In the genomic region with DNA sequence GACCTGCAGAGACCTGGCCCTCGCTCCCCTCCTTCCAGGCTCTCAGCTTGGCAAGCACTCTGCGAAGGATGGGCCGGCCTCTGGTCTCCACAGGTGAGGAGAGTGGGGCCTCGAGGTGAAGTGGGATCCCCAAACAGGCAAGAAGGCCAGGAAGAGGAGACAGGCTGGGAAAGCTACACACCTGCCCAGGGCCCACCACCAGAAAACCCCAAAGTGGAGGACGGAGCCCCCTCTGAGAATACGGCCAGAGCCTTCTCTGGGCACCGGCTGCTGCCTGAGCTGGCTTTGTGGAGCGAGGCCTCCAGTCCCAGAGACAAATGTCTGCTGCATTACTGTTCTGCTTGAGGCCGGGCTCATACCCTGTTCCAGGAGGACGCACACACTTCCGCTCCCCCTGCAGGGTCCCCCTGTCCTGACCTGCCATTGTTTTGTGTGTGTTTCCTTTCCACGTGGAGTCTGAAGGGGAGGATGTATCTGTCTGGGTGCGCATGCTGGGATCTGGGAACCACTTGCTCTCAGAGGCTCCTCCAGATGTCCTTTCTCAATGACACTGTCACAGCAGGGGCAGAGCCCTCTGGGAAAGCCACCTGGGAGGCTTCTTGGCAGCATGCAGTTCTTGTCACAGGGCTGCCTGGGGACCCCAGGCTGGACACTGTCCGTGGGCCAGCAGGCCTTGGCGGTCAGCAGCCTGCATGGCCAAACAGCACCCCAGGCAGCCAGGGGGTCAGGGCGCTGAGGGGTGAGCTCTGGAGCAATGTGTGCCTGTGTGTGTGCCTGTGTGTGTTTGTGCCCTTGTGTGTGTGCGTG, we compare ENCODE assay signal across 16 cellular contexts. TPM values are rescaled to one million over a fixed set of nuclear protein-coding genes. Genes with fewer than 3 reads are reported as not detected.
DNase-seq lines count a peak whose midpoint lies in the region; ATAC-seq and TF ChIP-seq lines count a peak whose summit lies in the region.
"Had no signal": no experiment of that assay in that cellular context is flagged by ENCODE, and none has a peak within 500 bp of the region (broad histone marks: within the 10 kb centered on the region; RNA-seq: fewer than 3 reads in every experiment).

No MANE protein-coding gene starts in this region.

- H3K36me3 ChIP-seq in SK-N-SH (replicated peaks in 1 of 2; ENCODE audit: control insufficient read depth in 1 of 2, insufficient read depth in 2 of 2, low read length in 1 of 2) (no peaks in the 10 kb centered on the region), upper lobe of right lung (no peaks in the 10 kb centered on the region)
- H3K36me3 ChIP-seq: stomach had no signal

- peak; percentile 52 for ATAC-seq in upper lobe of right lung
- ATAC-seq in foreskin keratinocyte: no peak
- no peak for ATAC-seq in GM19395 (IDR thresholded peaks at IDR 0.05; ENCODE audit: unreplicated experiment)
- ATAC-seq: activated CD8-positive, alpha-beta T cell treated with anti-CD3 and anti-CD28 coated beads, Interleukin-2, amount 10 ng/mL, durations not matched to agents 7 days and 5 days had no signal

- intact Hi-C loops in upper lobe of right lung (cut with DNase I): no loop called here

- H2AFZ ChIP-seq in SK-N-SH (ENCODE audit: low read depth): no peak overlapping the region

- TF ChIP-seq CTCF in SK-N-SH (IDR thresholded peaks at IDR 0.05): no peak
- no peak for TF ChIP-seq CTCF in upper lobe of right lung (IDR thresholded peaks at IDR 0.05)
- TF ChIP-seq CTCF in foreskin keratinocyte (conservative IDR thresholded peaks at IDR 0.05): no peak

- H3F3A ChIP-seq in SK-N-SH (replicated peaks; ENCODE audit: insufficient read depth): peaks cover 4% of the 10 kb centered on the region

- H3K27ac ChIP-seq in SK-N-SH (ENCODE audit: low read depth in 2 of 2, low read length in 1 of 2): peak overlapping the region in 1 of 2 experiments; percentile 6; a peak in 1 of 4 replicates
- H3K27ac ChIP-seq in upper lobe of right lung: no peak overlapping the region
- no peak overlapping the region for H3K27ac ChIP-seq in foreskin keratinocyte
- H3K27ac ChIP-seq: stomach had no signal

- 0 out of 2 replicates have a peak overlapping the region, but pooled peaks have one; percentile 20 for H3K4me2 ChIP-seq in SK-N-SH

- WGBS in SK-N-SH (ENCODE audit: low lambda C conversion rate): 92% methylated on average over 15 of the region's 17 CpGs

- TF ChIP-seq RAD21 in SK-N-SH (IDR thresholded peaks at IDR 0.05; ENCODE audit: low read length): no peak

- CTCF ChIA-PET in SK-N-SH (lab: Yijun Ruan, JAX): interaction anchor here (0.6 to 4.3 kb wide), 7 partner anchors 10 to 192 kb away, joined by 3 to 22 read pairs (median 7); a partner anchor contains a TSS

- no peaks in the 10 kb centered on the region for H3K9me3 ChIP-seq in SK-N-SH
- H3K9me3 ChIP-seq in upper lobe of right lung: no peaks in the 10 kb centered on the region
- H3K9me3 ChIP-seq: stomach had no signal

- DNase-seq in NCI-H524 (lab: John Stamatoyannopoulos, UW) (peak; percentile 8 to 49), NCI-H524 treated with DMSO at 0.1 percent for 48 hours (lab: John Stamatoyannopoulos, UW) (no peak), SK-N-SH (peak; percentile 71), left kidney (ENCODE audit: low read depth, low spot score) (peak; percentile 89), upper lobe of right lung (peak; percentile 64), foreskin keratinocyte (no peak), HuH-7 (ENCODE audit: low spot score) (no peak)
- DNase-seq: activated CD8-positive, alpha-beta T cell treated with anti-CD3 and anti-CD28 coated beads, Interleukin-2, amount 10 ng/mL, durations not matched to agents 7 days and 5 days; activated naive CD8-positive, alpha-beta T cell treated with anti-CD3 and anti-CD28 coated beads, Interleukin-2, amount 10 ng/mL, durations not matched to agents 7 days and 5 days; foreskin melanocyte; NCI-H1694 treated with DMSO at 0.1 percent for 48 hours; NCI-H748 treated with DMSO at 0.1 percent for 48 hours; stomach had no signal

- H3K27me3 ChIP-seq in SK-N-SH (ENCODE audit: insufficient read depth) (no peaks in the 10 kb centered on the region), upper lobe of right lung (no peaks in the 10 kb centered on the region), foreskin keratinocyte (peaks cover 33% of the 10 kb centered on the region)

- no peak overlapping the region for H3K9ac ChIP-seq in SK-N-SH

- H4K20me1 ChIP-seq in SK-N-SH (ENCODE audit: insufficient read depth): no peaks in the 10 kb centered on the region

- TF ChIP-seq EP300 in SK-N-SH (IDR thresholded peaks at IDR 0.05; ENCODE audit: borderline replicate concordance in 1 of 2, low read depth in 1 of 2, low read length in 1 of 2): no peak

- H3K4me1 ChIP-seq in SK-N-SH (ENCODE audit: control insufficient read depth in 1 of 2, insufficient read depth in 2 of 2, low read depth in 1 of 2, low read length in 1 of 2) (peaks cover 17 to 37% of the 10 kb centered on the region in 2 experiments; a peak in 3 of 4 replicates), upper lobe of right lung (peaks cover 4% of the 10 kb centered on the region), foreskin keratinocyte (no peaks in the 10 kb centered on the region)

- POLR2A ChIA-PET in SK-N-SH (lab: Yijun Ruan, JAX): no interaction called here

- H3K79me2 ChIP-seq in SK-N-SH (ENCODE audit: insufficient read depth): no peaks in the 10 kb centered on the region

- no peaks in the 10 kb centered on the region for H3K9me2 ChIP-seq in SK-N-SH

- H3K4me3 ChIP-seq in SK-N-SH (ENCODE audit: low read depth in 2 of 2, low read length in 1 of 2) (no peak overlapping the region), upper lobe of right lung (no peak overlapping the region)
- H3K4me3 ChIP-seq: stomach had no signal

TF ChIP-seq in SK-N-SH, 30 proteins besides CTCF, POLR2A, EP300 and RAD21:
- TF ChIP-seq MXI1 (IDR thresholded peaks at IDR 0.05; ENCODE audit: low read depth, low read length) (peak; percentile 88), YY1 (IDR thresholded peaks at IDR 0.05; ENCODE audit: low read depth) (no peak), FOSL2 (IDR thresholded peaks at IDR 0.05; ENCODE audit: borderline replicate concordance, low read depth) (no peak), RCOR1 (IDR thresholded peaks at IDR 0.05; ENCODE audit: low read length) (peak; percentile 7; the same call in 1 of the 2 replicates)
- TF ChIP-seq, protein P1, sequence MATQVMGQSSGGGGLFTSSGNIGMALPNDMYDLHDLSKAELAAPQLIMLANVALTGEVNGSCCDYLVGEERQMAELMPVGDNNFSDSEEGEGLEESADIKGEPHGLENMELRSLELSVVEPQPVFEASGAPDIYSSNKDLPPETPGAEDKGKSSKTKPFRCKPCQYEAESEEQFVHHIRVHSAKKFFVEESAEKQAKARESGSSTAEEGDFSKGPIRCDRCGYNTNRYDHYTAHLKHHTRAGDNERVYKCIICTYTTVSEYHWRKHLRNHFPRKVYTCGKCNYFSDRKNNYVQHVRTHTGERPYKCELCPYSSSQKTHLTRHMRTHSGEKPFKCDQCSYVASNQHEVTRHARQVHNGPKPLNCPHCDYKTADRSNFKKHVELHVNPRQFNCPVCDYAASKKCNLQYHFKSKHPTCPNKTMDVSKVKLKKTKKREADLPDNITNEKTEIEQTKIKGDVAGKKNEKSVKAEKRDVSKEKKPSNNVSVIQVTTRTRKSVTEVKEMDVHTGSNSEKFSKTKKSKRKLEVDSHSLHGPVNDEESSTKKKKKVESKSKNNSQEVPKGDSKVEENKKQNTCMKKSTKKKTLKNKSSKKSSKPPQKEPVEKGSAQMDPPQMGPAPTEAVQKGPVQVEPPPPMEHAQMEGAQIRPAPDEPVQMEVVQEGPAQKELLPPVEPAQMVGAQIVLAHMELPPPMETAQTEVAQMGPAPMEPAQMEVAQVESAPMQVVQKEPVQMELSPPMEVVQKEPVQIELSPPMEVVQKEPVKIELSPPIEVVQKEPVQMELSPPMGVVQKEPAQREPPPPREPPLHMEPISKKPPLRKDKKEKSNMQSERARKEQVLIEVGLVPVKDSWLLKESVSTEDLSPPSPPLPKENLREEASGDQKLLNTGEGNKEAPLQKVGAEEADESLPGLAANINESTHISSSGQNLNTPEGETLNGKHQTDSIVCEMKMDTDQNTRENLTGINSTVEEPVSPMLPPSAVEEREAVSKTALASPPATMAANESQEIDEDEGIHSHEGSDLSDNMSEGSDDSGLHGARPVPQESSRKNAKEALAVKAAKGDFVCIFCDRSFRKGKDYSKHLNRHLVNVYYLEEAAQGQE (IDR thresholded peaks at IDR 0.05; ENCODE audit: low read depth, low read length): no peak
TF ChIP-seq in SK-N-SH: peak in this region for 2.

RNA-seq across cellular contexts. Expression of a gene that starts 20.8 kb away (rescaled TPM):
- 0.16 and 0.23 TPM in 2 replicates for polyA plus RNA-seq in SK-N-SH (2012; rRNA removed)
- polyA plus RNA-seq in SK-N-SH (2012; cell fraction: cytosol; rRNA removed): 0.06 and 0.17 TPM in 2 replicates
- polyA plus RNA-seq in SK-N-SH (2012; cell fraction: nucleus; rRNA removed): 0.12 and 0.19 TPM in 2 replicates
- total RNA-seq in upper lobe of right lung: 0.17 TPM
- 0.04 TPM in 1 of 2 replicates, not detected in the other for total RNA-seq in foreskin keratinocyte
- 0.02 and 0.07 TPM in 2 replicates for polyA plus RNA-seq in foreskin keratinocyte
- total RNA-seq: activated CD8-positive, alpha-beta T cell treated with anti-CD3 and anti-CD28 coated beads, Interleukin-2, amount 10 ng/mL, durations not matched to agents 7 days and 5 days; activated naive CD8-positive, alpha-beta T cell treated with anti-CD3 and anti-CD28 coated beads, Interleukin-2, amount 10 ng/mL, durations not matched to agents 7 days and 5 days; activated T-helper 1 cell treated with anti-CD3 and anti-CD28 coated beads, Interleukin-12 subunit alpha, Interleukin-12 subunit beta, Interleukin-2, Interleukin-4 antibody, amounts not matched to agents 30 ng/mL and 10 ng/mL and 1 ng/mL, durations not matched to agents 14 hours and 24 hours and 36 hours had no signal
- polyA plus RNA-seq: liver had no signal

Comparison
In these comparisons a context has a peak if more than half of its experiments do, and no peak if none do; other contexts are left out.
1. DNase-seq: peak in NCI-H524 (2 of 2), SK-N-SH (single experiment), left kidney (single experiment) and upper lobe of right lung (single experiment); none in NCI-H524 treated with DMSO at 0.1 percent for 48 hours (single experiment), foreskin keratinocyte (0 of 2) and HuH-7 (single experiment).